In genomic region chr6:141402489-141402888, GRCh38 we compare ENCODE assay signal across 22 cellular contexts.
"Had no signal": no experiment of that assay in that cellular context is flagged by ENCODE, and none has a peak within 500 bp of the region (broad histone marks: within the 10 kb centered on the region; RNA-seq: fewer than 3 reads in every experiment).

No MANE protein-coding gene starts in this region.

- H3K36me3 ChIP-seq: brain microvascular endothelial cell, neutrophil, upper lobe of left lung had no signal

- H3K4me3 ChIP-seq: mucosa of descending colon, skin epidermis, upper lobe of left lung had no signal

- H3K4me1 ChIP-seq: parathyroid adenoma had no signal

- H3K27ac ChIP-seq: brain microvascular endothelial cell, neutrophil, parathyroid adenoma, skin epidermis, upper lobe of left lung had no signal

- H3K9me3 ChIP-seq: neutrophil had no signal

- ATAC-seq: effector memory CD8-positive, alpha-beta T cell; left lobe of liver; mucosa of descending colon; naive thymus-derived CD8-positive, alpha-beta T cell had no signal

- H3K9me3 Mint-ChIP-seq: effector memory CD8-positive, alpha-beta T cell had no signal

- H3K4me3 Mint-ChIP-seq: activated B cell treated with CpG ODN at 0.5 μM for 24 hours; activated CD8-positive, alpha-beta T cell treated with anti-CD3 and anti-CD28 coated beads, Interleukin-2, amount 10 ng/mL, durations not matched to agents 7 days and 5 days; activated naive CD4-positive, alpha-beta T cell treated with anti-CD3 and anti-CD28 coated beads, Interleukin-2, amount 50 U/mL, for 24 hours; effector memory CD8-positive, alpha-beta T cell; naive thymus-derived CD8-positive, alpha-beta T cell had no signal

- H3K27me3 ChIP-seq: brain microvascular endothelial cell, neutrophil, upper lobe of left lung had no signal

- H3K27me3 Mint-ChIP-seq: activated B cell treated with CpG ODN at 0.5 μM for 24 hours; activated naive CD4-positive, alpha-beta T cell treated with anti-CD3 and anti-CD28 coated beads, Interleukin-2, amount 50 U/mL, for 24 hours had no signal

- DNase-seq: activated B cell treated with CpG ODN at 0.5 μM for 24 hours; activated CD4-positive, alpha-beta T cell treated with anti-CD3 and anti-CD28 coated beads for 48 hours; activated CD8-positive, alpha-beta memory T cell treated with anti-CD3 and anti-CD28 coated beads, Interleukin-2, amount 50 U/mL, for 4 hours; activated CD8-positive, alpha-beta T cell treated with anti-CD3 and anti-CD28 coated beads, Interleukin-2, amount 10 ng/mL, durations not matched to agents 7 days and 5 days; activated effector memory CD4-positive, alpha-beta T cell treated with anti-CD3 and anti-CD28 coated beads, Interleukin-2, amount 50 U/mL, for 16 hours; activated T-cell treated with anti-CD3 and anti-CD28 coated beads, Interleukin-2, amount 50 U/mL, for 48 hours; brain microvascular endothelial cell; dermis blood vessel endothelial cell; effector memory CD8-positive, alpha-beta T cell; foreskin melanocyte; mucosa of descending colon; naive thymus-derived CD8-positive, alpha-beta T cell; retina; stimulated activated CD4-positive, alpha-beta T cell treated with anti-CD3 and anti-CD28 coated beads, Interleukin-4, amount 100 ng/mL, for 24 hours; stimulated activated naive CD4-positive, alpha-beta T cell; substantia nigra; upper lobe of left lung had no signal

- H3K9ac ChIP-seq: parathyroid adenoma had no signal

- H3K27ac Mint-ChIP-seq: activated B cell treated with CpG ODN at 0.5 μM for 24 hours; activated CD8-positive, alpha-beta T cell treated with anti-CD3 and anti-CD28 coated beads, Interleukin-2, amount 10 ng/mL, durations not matched to agents 7 days and 5 days; activated naive CD4-positive, alpha-beta T cell treated with anti-CD3 and anti-CD28 coated beads, Interleukin-2, amount 50 U/mL, for 24 hours; effector memory CD8-positive, alpha-beta T cell had no signal
